ENCODE assay signal across 1 cellular context in genomic region chr12:53985358-53985899, GRCh38.
TF ChIP-seq lines count a peak whose summit lies in the region.

No MANE protein-coding gene starts in this region.

TF ChIP-seq in K562, 482 proteins besides CTCF, POLR2A, EP300 and RAD21:
- TF ChIP-seq MLLT1 (IDR thresholded peaks at IDR 0.05): peak in 1 of 2 experiments; percentile 48; a peak in 1 of 4 replicates
- no peak for TF ChIP-seq SMARCA4 (IDR thresholded peaks at IDR 0.05)
- no peak for TF ChIP-seq RBM22 (IDR thresholded peaks at IDR 0.05; ENCODE audit: low read depth, low read length, poor library complexity, severe bottlenecking)
- TF ChIP-seq SRSF7 (optimal IDR thresholded peaks at IDR 0.05; ENCODE audit: low read depth, low read length): no peak
- no peak; the same call in 1 of the 2 replicates for TF ChIP-seq ZBTB33 (CRISPR knock-in tag; IDR thresholded peaks at IDR 0.05)
- no peak for TF ChIP-seq PYGO2 (tag; IDR thresholded peaks at IDR 0.05)
- peak; percentile 91; the same call in 1 of the 2 replicates for TF ChIP-seq MBD1 (CRISPR knock-in tag; IDR thresholded peaks at IDR 0.05)
- TF ChIP-seq ZBTB9 (CRISPR knock-in tag; IDR thresholded peaks at IDR 0.05): no peak
